ENCODE assay signal across 21 cellular contexts in the genomic region with DNA sequence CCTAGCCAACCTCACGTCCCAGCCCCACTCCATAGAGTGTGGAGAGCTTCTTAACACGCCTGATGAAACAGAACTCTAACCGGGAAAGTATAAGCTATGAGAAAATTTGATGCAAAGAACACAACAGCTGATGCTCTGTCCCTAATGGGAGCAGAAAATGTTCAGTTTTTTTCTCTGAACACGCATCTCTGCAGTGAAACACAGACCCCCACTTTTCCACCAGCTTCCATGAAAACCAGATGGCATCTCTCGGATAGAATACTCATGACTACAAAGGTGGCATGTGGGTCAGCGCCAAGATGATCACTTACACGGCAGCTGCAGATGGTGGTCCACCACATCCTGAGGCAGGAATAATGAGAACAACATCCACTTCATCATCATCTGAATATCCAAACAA.
"Had no signal": no experiment of that assay in that cellular context is flagged by ENCODE, and none has a peak within 500 bp of the region (broad histone marks: within the 10 kb centered on the region; RNA-seq: fewer than 3 reads in every experiment).

No MANE protein-coding gene starts in this region.

- H2AFZ ChIP-seq: hepatocyte had no signal

- H3K9me3 ChIP-seq: ascending aorta, neutrophil, ovary, prostate gland, right atrium auricular region, thyroid gland, upper lobe of right lung had no signal

- H3K36me3 ChIP-seq: ascending aorta, neutrophil, ovary, prostate gland, right atrium auricular region, spleen, thyroid gland, upper lobe of right lung had no signal

- ATAC-seq: activated naive CD4-positive, alpha-beta T cell treated with anti-CD3 and anti-CD28 coated beads, Interleukin-2, amount 50 U/mL, for 72 hours; activated T-helper 17 cell treated with anti-CD3 and anti-CD28 coated beads, Interleukin-2, amount 50 U/mL, for 72 hours; esophagus mucosa; natural killer cell treated with Interleukin-12 subunit alpha and Interleukin-12 subunit beta and Interleukin-15 and Interleukin-18, amount 100 ng/mL, for 72 hours; upper lobe of right lung had no signal

- H3K4me3 ChIP-seq: ascending aorta, hepatocyte, ovary, prostate gland, right atrium auricular region, spleen, thyroid gland, upper lobe of right lung had no signal

- H3K27me3 ChIP-seq: ascending aorta, hepatocyte, neutrophil, ovary, right atrium auricular region, thyroid gland, upper lobe of right lung had no signal

- H3K4me1 ChIP-seq: ascending aorta, prostate gland, right atrium auricular region, spleen, thyroid gland, upper lobe of right lung had no signal

- H3K4me2 ChIP-seq: hepatocyte had no signal

- DNase-seq: activated CD4-positive, alpha-beta T cell treated with anti-CD3 and anti-CD28 coated beads for 1 hour; activated T-cell treated with anti-CD3 and anti-CD28 coated beads, Interleukin-2, amount 50 U/mL, for 24 hours; central memory CD4-positive, alpha-beta T cell; effector memory CD4-positive, alpha-beta T cell; foreskin melanocyte; ovary; spleen; stimulated activated CD4-positive, alpha-beta T cell treated with anti-CD3 and anti-CD28 coated beads, Interleukin-4, amount 100 ng/mL, for 4 hours; substantia nigra; T-helper 9 cell; thyroid gland; upper lobe of right lung had no signal

- H3K27ac ChIP-seq: ascending aorta, hepatocyte, neutrophil, ovary, prostate gland, right atrium auricular region, spleen, thyroid gland, upper lobe of right lung had no signal
